In genomic region chr11:68839054-68839865, GRCh38 we compare ENCODE assay signal across 1 cellular context.
TF ChIP-seq lines count a peak whose summit lies in the region.

No MANE protein-coding gene starts in this region.

TF ChIP-seq in HepG2, 621 proteins besides CTCF, POLR2A, EP300 and RAD21 (continued from another document and continues in another):
- TF ChIP-seq KMT2B (CRISPR knock-in tag; IDR thresholded peaks at IDR 0.05) (no peak), CREB1 (IDR thresholded peaks at IDR 0.05) (peak; percentile 73), CREB1 (CRISPR knock-in tag; IDR thresholded peaks at IDR 0.05) (no peak), MXD1 (CRISPR knock-in tag; IDR thresholded peaks at IDR 0.05) (0 out of 2 replicates have a peak, but pooled peaks have one; percentile 28), ZNF577 (CRISPR knock-in tag; IDR thresholded peaks at IDR 0.05; ENCODE audit: borderline replicate concordance, low read depth) (no peak), TFE3 (CRISPR knock-in tag; IDR thresholded peaks at IDR 0.05) (peak; percentile 79), TMF1 (CRISPR knock-in tag; IDR thresholded peaks at IDR 0.05; ENCODE audit: low read depth) (no peak), ZFP91 (CRISPR knock-in tag; IDR thresholded peaks at IDR 0.05; ENCODE audit: borderline replicate concordance) (peak; percentile 72; the same call in 1 of the 2 replicates), ZNF232 (CRISPR knock-in tag; IDR thresholded peaks at IDR 0.05; ENCODE audit: borderline replicate concordance) (no peak), KLF9 (CRISPR knock-in tag; IDR thresholded peaks at IDR 0.05; ENCODE audit: low read depth) (no peak; the same call in 1 of the 2 replicates), TERF1 (CRISPR knock-in tag; IDR thresholded peaks at IDR 0.05) (no peak), ELF3 (CRISPR knock-in tag; IDR thresholded peaks at IDR 0.05) (peak; percentile 27; the same call in 1 of the 2 replicates), GZF1 (CRISPR knock-in tag; IDR thresholded peaks at IDR 0.05) (no peak), ELF1 (CRISPR knock-in tag; IDR thresholded peaks at IDR 0.05) (peak; percentile 36; the same call in 1 of the 2 replicates), FOXP4 (CRISPR knock-in tag; IDR thresholded peaks at IDR 0.05) (peak; percentile 48; the same call in 1 of the 2 replicates), ZNF136 (CRISPR knock-in tag; IDR thresholded peaks at IDR 0.05; ENCODE audit: low read depth) (no peak; the same call in 1 of the 2 replicates), EEA1 (CRISPR knock-in tag; IDR thresholded peaks at IDR 0.05; ENCODE audit: borderline replicate concordance) (0 out of 2 replicates have a peak, but pooled peaks have one; percentile 60), ZBTB46 (CRISPR knock-in tag; IDR thresholded peaks at IDR 0.05; ENCODE audit: borderline replicate concordance) (no peak), ZSCAN5A (CRISPR knock-in tag; IDR thresholded peaks at IDR 0.05; ENCODE audit: borderline replicate concordance) (no peak), BCLAF1 (IDR thresholded peaks at IDR 0.05) (no peak), MZF1 (CRISPR knock-in tag; IDR thresholded peaks at IDR 0.05; ENCODE audit: borderline replicate concordance) (no peak), ZNF737 (CRISPR knock-in tag; IDR thresholded peaks at IDR 0.05; ENCODE audit: borderline replicate concordance) (no peak), PAXIP1 (CRISPR knock-in tag; conservative IDR thresholded peaks at IDR 0.05) (peak; percentile 84), GATAD2A (CRISPR knock-in tag; IDR thresholded peaks at IDR 0.05) (peak; percentile 66; the same call in 1 of the 2 replicates), RXRA (CRISPR knock-in tag; IDR thresholded peaks at IDR 0.05) (peak; percentile 100), ZNF407 (CRISPR knock-in tag; IDR thresholded peaks at IDR 0.05; ENCODE audit: not compliant biosample characterization) (peak; percentile 57)
